9 cellular contexts compared by ENCODE assay signal in the genomic region with DNA sequence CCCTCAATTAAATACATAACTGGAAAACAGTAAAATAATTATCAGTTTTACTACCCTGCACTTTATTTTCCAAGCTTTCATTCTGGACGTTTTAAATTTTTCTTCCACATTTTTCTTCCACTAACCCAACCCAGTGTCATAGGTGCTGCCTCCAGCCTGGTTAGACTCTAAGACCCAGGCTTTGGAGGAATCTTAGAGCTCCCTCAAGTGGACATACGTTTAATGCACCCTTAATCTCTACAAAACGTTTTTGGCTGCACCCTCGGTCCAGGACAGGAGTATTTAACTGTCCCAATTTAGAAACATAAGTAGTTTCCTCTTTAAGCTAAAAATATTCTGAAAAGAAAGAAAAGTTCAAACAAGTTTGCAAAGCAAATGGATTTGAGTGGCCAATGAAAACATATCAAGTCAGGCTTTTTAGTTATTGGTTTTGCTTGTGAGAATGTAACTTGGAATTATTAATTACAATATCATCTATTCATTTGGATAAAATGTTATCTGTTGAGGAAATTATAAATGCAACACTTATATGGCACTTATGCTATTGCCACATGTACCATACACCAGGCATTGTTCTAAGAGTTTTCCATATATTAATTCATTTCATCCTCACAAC. TPM values are rescaled to one million over a fixed set of nuclear protein-coding genes. Genes with fewer than 3 reads are reported as not detected.
DNase-seq lines count a peak whose midpoint lies in the region; ATAC-seq lines count a peak whose summit lies in the region.
"Had no signal": no experiment of that assay in that cellular context is flagged by ENCODE, and none has a peak within 500 bp of the region (broad histone marks: within the 10 kb centered on the region; RNA-seq: fewer than 3 reads in every experiment).

No MANE protein-coding gene starts in this region.

- H3K36me3 ChIP-seq in NT2/D1 (ENCODE audit: insufficient read depth, insufficient read length, low read length) = no peaks in the 10 kb centered on the region
- peaks cover 0 to 16% of the 10 kb centered on the region in 2 experiments for H3K36me3 ChIP-seq in mesenchymal stem cell (ENCODE audit: control insufficient read depth in 1 of 2, insufficient read depth in 2 of 2, low read depth in 1 of 2, low read length in 2 of 2)

- H2BK5ac ChIP-seq in mesenchymal stem cell (ENCODE audit: low read depth, low read length, poor library complexity, severe bottlenecking) = no peak overlapping the region

- H3K27me3 ChIP-seq in NT2/D1 (ENCODE audit: insufficient read depth, insufficient read length) = no peaks in the 10 kb centered on the region
- H3K27me3 ChIP-seq in mesenchymal stem cell (ENCODE audit: control insufficient read depth in 1 of 2, insufficient read depth in 1 of 2, low read length in 2 of 2) = no peaks in the 10 kb centered on the region

- 1% methylated on average over 2 of the region's 4 CpGs for WGBS in mesenchymal stem cell

- no peak overlapping the region for H3K9ac ChIP-seq in NT2/D1 (ENCODE audit: insufficient read length, low read depth)
- no peak overlapping the region for H3K9ac ChIP-seq in mesenchymal stem cell (ENCODE audit: low read length)

- DNase-seq in DMS153 treated with DMSO at 0.1 percent for 48 hours (lab: John Stamatoyannopoulos, UW; ENCODE audit: unreplicated experiment) (peak; percentile 62), HPDE6-E6E7 (ENCODE audit: extremely low spot score) (peak; percentile 39), NT2/D1 (ENCODE audit: low read depth, low spot score) (peak; percentile 48), dermis blood vessel endothelial cell (peak; percentile 5), mesenchymal stem cell (peak; percentile 50), ureter (ENCODE audit: low spot score) (no peak), islet precursor cell (no peak)

- peak overlapping the region; percentile 78 for H3K27ac ChIP-seq in mesenchymal stem cell (ENCODE audit: low read length, poor library complexity, severe bottlenecking)

- no peak overlapping the region for H3K14ac ChIP-seq in mesenchymal stem cell (ENCODE audit: low read length in 2 of 2)

- H2BK15ac ChIP-seq in mesenchymal stem cell (ENCODE audit: low read depth, poor library complexity, severe bottlenecking) = no peak overlapping the region

- no peak overlapping the region for H3K4me3 ChIP-seq in NT2/D1 (ENCODE audit: insufficient read length, low read depth)
- no peak overlapping the region for H3K4me3 ChIP-seq in mesenchymal stem cell (ENCODE audit: insufficient read depth in 1 of 2, low read depth in 1 of 2, low read length in 2 of 2)

- H2AK5ac ChIP-seq in mesenchymal stem cell (ENCODE audit: low read length, severe bottlenecking) = no peak overlapping the region

- no peak overlapping the region for H3K18ac ChIP-seq in mesenchymal stem cell (ENCODE audit: low read depth in 1 of 2, low read length in 2 of 2)

- no peak overlapping the region for H2AFZ ChIP-seq in mesenchymal stem cell (ENCODE audit: low read depth, low read length)

- ATAC-seq in GM19467 (IDR thresholded peaks at IDR 0.05; ENCODE audit: unreplicated experiment) = peak; percentile 89

- H3K9me3 ChIP-seq in NT2/D1 (ENCODE audit: insufficient read depth, low read length) (no peaks in the 10 kb centered on the region), mesenchymal stem cell (ENCODE audit: control insufficient read depth, low read length) (no peaks in the 10 kb centered on the region)

- no peak overlapping the region for H3K4me2 ChIP-seq in mesenchymal stem cell (ENCODE audit: low read length, poor library complexity, severe bottlenecking)

- H2BK120ac ChIP-seq in mesenchymal stem cell (ENCODE audit: low read depth, low read length) = no peak overlapping the region

- no peak overlapping the region for H4K91ac ChIP-seq in mesenchymal stem cell (ENCODE audit: low read length)

- H3K4me1 ChIP-seq in NT2/D1 (ENCODE audit: insufficient read depth, insufficient read length) (no peaks in the 10 kb centered on the region), mesenchymal stem cell (ENCODE audit: control insufficient read depth, insufficient read depth, low read depth, low read length) (peaks cover 7% of the 10 kb centered on the region)

- H3K79me1 ChIP-seq in mesenchymal stem cell (replicated peaks; ENCODE audit: low read length, poor library complexity, severe bottlenecking) = peaks cover 7% of the 10 kb centered on the region

- H4K8ac ChIP-seq in mesenchymal stem cell (ENCODE audit: low read length) = no peak overlapping the region

- no peak overlapping the region for H3K4ac ChIP-seq in mesenchymal stem cell (ENCODE audit: low read depth in 1 of 2, low read length in 2 of 2)

- no peak overlapping the region for H3K23ac ChIP-seq in mesenchymal stem cell (ENCODE audit: low read length in 2 of 2)

- H2BK12ac ChIP-seq in mesenchymal stem cell (ENCODE audit: low read length in 2 of 2) = no peak overlapping the region

RNA-seq across cellular contexts. Expression of a gene that starts 38.9 kb away (rescaled TPM):
- total RNA-seq in dermis blood vessel endothelial cell = 0.56 and 1.5 TPM in 2 replicates
- 7.0 TPM for polyA plus RNA-seq in mesenchymal stem cell (2013, experiment 1 of 2)
- 7.3 TPM for polyA plus RNA-seq in mesenchymal stem cell (2013, experiment 2 of 2)
- 3.4 TPM for total RNA-seq in ureter
- total RNA-seq: activated CD8-positive, alpha-beta memory T cell treated with anti-CD3 and anti-CD28 coated beads for 36 hours had no signal

Comparison
In these comparisons a context has a peak if more than half of its experiments do, and no peak if none do; other contexts are left out.
1. DNase-seq: peak in DMS153 treated with DMSO at 0.1 percent for 48 hours (single experiment), HPDE6-E6E7 (single experiment), NT2/D1 (single experiment), dermis blood vessel endothelial cell (single experiment) and mesenchymal stem cell (single experiment); none in ureter (single experiment) and islet precursor cell (single experiment).